8 cellular contexts compared by ENCODE assay signal in the genomic region with DNA sequence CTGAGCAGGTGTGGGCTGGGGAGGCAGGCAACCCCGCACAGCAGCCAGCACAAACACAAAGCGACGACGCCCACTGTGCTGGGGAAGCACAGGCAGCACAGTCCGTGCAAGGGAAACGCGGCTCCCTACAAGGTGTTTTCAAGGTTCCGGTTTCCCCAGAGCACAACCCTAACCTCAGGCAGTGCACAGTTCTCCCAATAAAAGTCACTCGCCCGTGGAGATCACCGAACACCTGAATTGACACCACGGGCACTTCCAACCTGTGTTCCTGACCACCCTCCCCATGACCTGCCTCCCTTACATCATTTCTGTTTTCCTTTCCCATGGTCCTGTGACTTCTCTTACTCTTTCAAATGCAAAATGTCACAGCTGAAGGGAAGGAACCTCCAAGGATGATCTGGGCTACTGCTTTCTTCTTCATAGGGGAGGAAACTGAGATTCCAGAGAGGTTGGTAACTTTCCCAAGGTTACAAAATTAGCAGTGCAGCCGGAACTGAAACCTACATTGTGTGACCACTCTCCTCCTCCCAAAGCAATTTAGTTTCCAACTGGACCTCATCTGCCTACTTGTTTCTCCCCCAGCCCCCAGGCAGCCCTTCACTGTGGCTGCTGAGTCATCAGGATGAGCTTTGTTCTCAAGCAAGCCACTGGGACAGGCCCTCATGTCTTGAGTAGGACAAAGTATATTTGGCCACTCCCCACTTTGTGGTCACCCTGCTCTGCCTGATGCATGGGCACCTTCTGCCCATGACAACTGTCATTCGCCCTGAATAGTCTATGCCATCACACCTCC.
A peak's percentile ranks its signal among the peaks of the same experiment; 100 is the strongest.
DNase-seq lines count a peak whose midpoint lies in the region; ATAC-seq and TF ChIP-seq lines count a peak whose summit lies in the region.

No MANE protein-coding gene starts in this region.

- H3K27ac ChIP-seq in gastroesophageal sphincter, result no peak overlapping the region

- no peak for TF ChIP-seq CTCF in choroid plexus epithelial cell (conservative IDR thresholded peaks at IDR 0.05; ENCODE audit: low read depth, low read length)
- TF ChIP-seq CTCF in endothelial cell (IDR thresholded peaks at IDR 0.05; ENCODE audit: unreplicated experiment), result no peak
- no peak for TF ChIP-seq CTCF in gastroesophageal sphincter (IDR thresholded peaks at IDR 0.05)

- H3K4me3 ChIP-seq in MG63 (no peak overlapping the region), choroid plexus epithelial cell (ENCODE audit: low read depth, low read length) (no peak overlapping the region), gastroesophageal sphincter (no peak overlapping the region)

- peaks cover 0 to 25% (median 0%) of the 10 kb centered on the region in 3 donors for H3K4me1 ChIP-seq in gastroesophageal sphincter

- H3K4me3 Mint-ChIP-seq in endothelial cell (ENCODE audit: unreplicated experiment), result no peak overlapping the region

- H3K36me3 Mint-ChIP-seq in endothelial cell (ENCODE audit: low read depth, unreplicated experiment), result no peaks in the 10 kb centered on the region

- H3K4me1 Mint-ChIP-seq in endothelial cell (ENCODE audit: unreplicated experiment), result peaks cover 5% of the 10 kb centered on the region

- TF ChIP-seq EP300 in gastroesophageal sphincter (IDR thresholded peaks at IDR 0.05), result no peak

- no peaks in the 10 kb centered on the region for H3K27me3 ChIP-seq in MG63
- H3K27me3 ChIP-seq in gastroesophageal sphincter, result no peaks in the 10 kb centered on the region

- DNase-seq in A172 (ENCODE audit: low spot score) (peak; percentile 84), MG63 (peak; percentile 5), choroid plexus epithelial cell (ENCODE audit: low read depth) (peak; percentile 47), endothelial cell (ENCODE audit: low spot score) (no peak), NCI-H1417 treated with DMSO at 0.1 percent for 48 hours (lab: John Stamatoyannopoulos, UW) (no peak)
- DNase-seq in stimulated activated CD8-positive, alpha-beta memory T cell treated with anti-CD3 and anti-CD28 coated beads, Interleukin-4, amount 100 ng/mL, for 48 hours, result peak; percentile 37

- ATAC-seq in GM19468 (IDR thresholded peaks at IDR 0.05; ENCODE audit: extremely low read depth, unreplicated experiment) (peak; percentile 32), gastroesophageal sphincter (no peak)

- no peak overlapping the region for H3K27ac Mint-ChIP-seq in endothelial cell (ENCODE audit: unreplicated experiment)

- no peak for TF ChIP-seq POLR2A in gastroesophageal sphincter (IDR thresholded peaks at IDR 0.05)

- WGBS in gastroesophageal sphincter (ENCODE audit: low coverage in 1 of 2), 2 donors, result 73 to 96% methylated on average over 12 to 13 of the region's 14 CpGs

- no peaks in the 10 kb centered on the region for H3K9me3 Mint-ChIP-seq in endothelial cell (ENCODE audit: unreplicated experiment)

- H3K36me3 ChIP-seq in MG63 (0 out of 2 replicates have a peak, but pooled peaks cover 2% of the 10 kb centered on the region), gastroesophageal sphincter (peaks cover 0 to 16% of the 10 kb centered on the region in 2 donors)

- H3K27me3 Mint-ChIP-seq in endothelial cell (ENCODE audit: unreplicated experiment), result peaks cover 2% of the 10 kb centered on the region

- H3K9me3 ChIP-seq in MG63 (no peaks in the 10 kb centered on the region), gastroesophageal sphincter (peaks cover 0 to 1% (median 0%) of the 10 kb centered on the region in 3 donors)

Comparison
In these comparisons a context has a peak if more than half of its experiments do, and no peak if none do; other contexts are left out.
1. DNase-seq: peak in A172 (single experiment), MG63 (single experiment), choroid plexus epithelial cell (single experiment) and stimulated activated CD8-positive, alpha-beta memory T cell treated with anti-CD3 and anti-CD28 coated beads, Interleukin-4, amount 100 ng/mL, for 48 hours (single experiment); none in endothelial cell (single experiment) and NCI-H1417 treated with DMSO at 0.1 percent for 48 hours (single experiment).